In the genomic region with DNA sequence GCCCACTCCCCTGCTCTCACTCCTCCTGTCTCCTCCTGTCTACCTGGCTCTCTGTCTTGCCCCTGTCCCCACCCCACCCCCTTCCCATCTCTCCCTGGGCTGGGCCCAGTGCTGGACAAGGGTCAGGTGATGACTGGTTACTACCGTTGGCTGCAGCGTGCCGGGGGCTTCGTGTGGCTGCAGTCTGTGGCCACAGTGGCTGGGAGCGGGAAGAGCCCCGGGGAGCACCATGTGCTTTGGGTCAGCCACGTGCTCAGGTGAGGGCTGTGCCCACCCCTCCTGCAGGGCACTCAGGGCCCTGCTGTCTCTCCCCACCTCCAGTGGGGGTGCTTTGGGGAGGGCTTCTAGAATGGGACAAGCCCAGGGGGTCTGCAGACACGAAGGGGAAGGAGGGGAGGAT, we compare ENCODE assay signal across 27 cellular contexts. TPM values are rescaled to one million over a fixed set of nuclear protein-coding genes. Genes with fewer than 3 reads are reported as not detected.
"Had no signal": no experiment of that assay in that cellular context is flagged by ENCODE, and none has a peak within 500 bp of the region (broad histone marks: within the 10 kb centered on the region; RNA-seq: fewer than 3 reads in every experiment).

No MANE protein-coding gene starts in this region.

- DNase-seq: activated B cell treated with CpG ODN at 0.5 μM for 24 hours; activated CD4-positive, alpha-beta T cell treated with anti-CD3 and anti-CD28 coated beads for 1 hour; activated CD4-positive, alpha-beta T cell treated with anti-CD3 and anti-CD28 coated beads, Interleukin-2, amount 10 ng/mL, durations not matched to agents 24 days and 14 days; activated CD4-positive, alpha-beta T cell treated with anti-CD3 and anti-CD28 coated beads, Interleukin-2, amount 50 U/mL, for 48 hours; activated CD8-positive, alpha-beta memory T cell treated with anti-CD3 and anti-CD28 coated beads, Interleukin-2, amount 10 ng/mL, durations not matched to agents 7 days and 5 days; activated effector memory CD4-positive, alpha-beta T cell treated with anti-CD3 and anti-CD28 coated beads, Interleukin-2, amount 50 U/mL, for 16 hours; activated naive CD4-positive, alpha-beta T cell treated with anti-CD3 and anti-CD28 coated beads for 36 hours; activated T-cell treated with anti-CD3 and anti-CD28 coated beads, Interleukin-2, amount 50 U/mL, for 24 hours; amygdala; Karpas-422; MM.1S; NCI-H1105 treated with DMSO at 0.1 percent for 48 hours; NCI-H1436 treated with DMSO at 0.1 percent for 48 hours; NCI-H187; NCI-H2081; NCI-H510A treated with DMSO at 0.1 percent for 48 hours; NCI-H69; NK-92 treated with Interleukin-12 subunit alpha and Interleukin-12 subunit beta, amount 100 ng/mL, for 24 hours; OCI-M1; Peyer's patch; SIG-M5; T-helper 17 cell; T-helper 9 cell had no signal

- ATAC-seq: activated CD8-positive, alpha-beta memory T cell treated with anti-CD3 and anti-CD28 coated beads, Interleukin-2, amount 10 ng/mL, durations not matched to agents 7 days and 5 days; T-helper 17 cell had no signal

- H3K9me3 ChIP-seq: Peyer's patch had no signal

- H3K4me3 ChIP-seq: Peyer's patch had no signal

- H3K27ac ChIP-seq: Peyer's patch had no signal

- H3K27ac Mint-ChIP-seq: activated B cell treated with CpG ODN at 0.5 μM for 24 hours; activated CD4-positive, alpha-beta T cell treated with anti-CD3 and anti-CD28 coated beads, Interleukin-2, amount 10 ng/mL, durations not matched to agents 24 days and 14 days; activated CD8-positive, alpha-beta memory T cell treated with anti-CD3 and anti-CD28 coated beads, Interleukin-2, amount 10 ng/mL, durations not matched to agents 7 days and 5 days; activated naive CD4-positive, alpha-beta T cell treated with anti-CD3 and anti-CD28 coated beads for 36 hours; activated naive CD8-positive, alpha-beta T cell; activated T-cell treated with anti-CD3 and anti-CD28 coated beads, Interleukin-2, amount 50 U/mL, for 24 hours; activated T-helper 1 cell treated with anti-CD3 and anti-CD28 coated beads, Interleukin-12 subunit alpha, Interleukin-12 subunit beta, Interleukin-2, Interleukin-4 antibody, amounts not matched to agents 30 ng/mL and 10 ng/mL and 1 ng/mL, durations not matched to agents 14 hours and 24 hours and 36 hours; T-helper 17 cell had no signal

- H3K4me3 Mint-ChIP-seq: activated B cell treated with CpG ODN at 0.5 μM for 24 hours; activated CD4-positive, alpha-beta T cell treated with anti-CD3 and anti-CD28 coated beads, Interleukin-2, amount 10 ng/mL, durations not matched to agents 24 days and 14 days; activated CD8-positive, alpha-beta memory T cell treated with anti-CD3 and anti-CD28 coated beads, Interleukin-2, amount 10 ng/mL, durations not matched to agents 7 days and 5 days; activated naive CD4-positive, alpha-beta T cell treated with anti-CD3 and anti-CD28 coated beads for 36 hours; activated naive CD8-positive, alpha-beta T cell; activated T-cell treated with anti-CD3 and anti-CD28 coated beads, Interleukin-2, amount 50 U/mL, for 24 hours; activated T-helper 1 cell treated with anti-CD3 and anti-CD28 coated beads, Interleukin-12 subunit alpha, Interleukin-12 subunit beta, Interleukin-2, Interleukin-4 antibody, amounts not matched to agents 30 ng/mL and 10 ng/mL and 1 ng/mL, durations not matched to agents 14 hours and 24 hours and 36 hours; brain; central memory CD8-positive, alpha-beta T cell; T-helper 17 cell had no signal

- H3K27me3 Mint-ChIP-seq: activated B cell treated with CpG ODN at 0.5 μM for 24 hours; activated CD4-positive, alpha-beta T cell treated with anti-CD3 and anti-CD28 coated beads, Interleukin-2, amount 10 ng/mL, durations not matched to agents 24 days and 14 days; activated CD8-positive, alpha-beta memory T cell treated with anti-CD3 and anti-CD28 coated beads, Interleukin-2, amount 10 ng/mL, durations not matched to agents 7 days and 5 days; activated naive CD8-positive, alpha-beta T cell; activated T-cell treated with anti-CD3 and anti-CD28 coated beads, Interleukin-2, amount 50 U/mL, for 24 hours; brain; central memory CD8-positive, alpha-beta T cell; T-helper 17 cell had no signal

- H3K27me3 ChIP-seq: Peyer's patch had no signal

- H3K9me3 Mint-ChIP-seq: activated B cell treated with CpG ODN at 0.5 μM for 24 hours; activated CD4-positive, alpha-beta T cell treated with anti-CD3 and anti-CD28 coated beads, Interleukin-2, amount 10 ng/mL, durations not matched to agents 24 days and 14 days; activated naive CD4-positive, alpha-beta T cell treated with anti-CD3 and anti-CD28 coated beads for 36 hours; activated T-cell treated with anti-CD3 and anti-CD28 coated beads, Interleukin-2, amount 50 U/mL, for 24 hours; activated T-helper 1 cell treated with anti-CD3 and anti-CD28 coated beads, Interleukin-12 subunit alpha, Interleukin-12 subunit beta, Interleukin-2, Interleukin-4 antibody, amounts not matched to agents 30 ng/mL and 10 ng/mL and 1 ng/mL, durations not matched to agents 14 hours and 24 hours and 36 hours; brain; central memory CD8-positive, alpha-beta T cell had no signal

- H3K36me3 Mint-ChIP-seq: activated CD8-positive, alpha-beta memory T cell treated with anti-CD3 and anti-CD28 coated beads, Interleukin-2, amount 10 ng/mL, durations not matched to agents 7 days and 5 days; activated naive CD8-positive, alpha-beta T cell; brain had no signal

- H3K36me3 ChIP-seq: Peyer's patch had no signal

RNA-seq across cellular contexts. Expression of a gene that starts 21.2 kb away (rescaled TPM):
- total RNA-seq: Peyer's patch had no signal
